ENCODE assay signal across 14 cellular contexts in genomic region chr2:195543063-195543462, GRCh38.
DNase-seq lines count a peak whose midpoint lies in the region; ATAC-seq and TF ChIP-seq lines count a peak whose summit lies in the region.
"Had no signal": no experiment of that assay in that cellular context is flagged by ENCODE, and none has a peak within 500 bp of the region (broad histone marks: within the 10 kb centered on the region; RNA-seq: fewer than 3 reads in every experiment).

No MANE protein-coding gene starts in this region.

- intact Hi-C loops in activated CD8-positive, alpha-beta T cell treated with anti-CD3 and anti-CD28 coated beads for 36 hours (cut with micrococcal nuclease), result no loop called here

- H3K27me3 Mint-ChIP-seq in stimulated activated naive CD8-positive, alpha-beta T cell treated with anti-CD3 and anti-CD28 coated beads, Interleukin-15, Interleukin-2, amounts not matched to agents 100 ng/mL and 50 ng/mL, for 24 hours, result no peaks in the 10 kb centered on the region
- no peaks in the 10 kb centered on the region for H3K27me3 Mint-ChIP-seq in activated CD8-positive, alpha-beta T cell treated with anti-CD3 and anti-CD28 coated beads for 36 hours
- H3K27me3 Mint-ChIP-seq in endothelial cell (ENCODE audit: unreplicated experiment), result no peaks in the 10 kb centered on the region

- peaks cover 12% of the 10 kb centered on the region for H3K9me3 Mint-ChIP-seq in stimulated activated naive CD8-positive, alpha-beta T cell treated with anti-CD3 and anti-CD28 coated beads, Interleukin-15, Interleukin-2, amounts not matched to agents 100 ng/mL and 50 ng/mL, for 24 hours
- H3K9me3 Mint-ChIP-seq in activated CD8-positive, alpha-beta T cell treated with anti-CD3 and anti-CD28 coated beads for 36 hours, result peaks cover 20% of the 10 kb centered on the region
- no peaks in the 10 kb centered on the region for H3K9me3 Mint-ChIP-seq in endothelial cell (ENCODE audit: unreplicated experiment)

- peak overlapping the region; percentile 14 for H3K4me3 Mint-ChIP-seq in stimulated activated naive CD8-positive, alpha-beta T cell treated with anti-CD3 and anti-CD28 coated beads, Interleukin-15, Interleukin-2, amounts not matched to agents 100 ng/mL and 50 ng/mL, for 24 hours
- H3K4me3 Mint-ChIP-seq in activated CD8-positive, alpha-beta T cell treated with anti-CD3 and anti-CD28 coated beads for 36 hours, result peak overlapping the region; percentile 2
- no peak overlapping the region for H3K4me3 Mint-ChIP-seq in endothelial cell (ENCODE audit: unreplicated experiment)

- POLR2A ChIA-PET in activated CD8-positive, alpha-beta T cell treated with anti-CD3 and anti-CD28 coated beads for 36 hours (lab: Charles Lee), result interaction anchor here (0.6 to 3.6 kb wide), 9 partner anchors 8 to 117 kb away, joined by 3 to 30 read pairs (median 3); partner anchors contain the start of gene SLC39A10

- no peak for DNase-seq in stimulated activated naive CD8-positive, alpha-beta T cell treated with anti-CD3 and anti-CD28 coated beads, Interleukin-15, Interleukin-2, amounts not matched to agents 100 U/mL and 50 U/mL, for 24 hours
- DNase-seq in NOMO-1 treated with dmso at 0.1 percent for 144 hours (lab: John Stamatoyannopoulos, UW; ENCODE audit: unreplicated experiment) (peak; percentile 49), SHP77 (lab: John Stamatoyannopoulos, UW) (no peak), amniotic stem cell (lab: John Stamatoyannopoulos, UW) (no peak), COLO829 (ENCODE audit: low spot score) (no peak), endothelial cell (ENCODE audit: low spot score) (no peak)
- no peak for DNase-seq in activated CD8-positive, alpha-beta T cell treated with anti-CD3 and anti-CD28 coated beads for 36 hours
- DNase-seq: glutamatergic neuron, KG1, NCI-H1694, NCI-H510A, nucleus accumbens had no signal

- H3K36me3 Mint-ChIP-seq in stimulated activated naive CD8-positive, alpha-beta T cell treated with anti-CD3 and anti-CD28 coated beads, Interleukin-15, Interleukin-2, amounts not matched to agents 100 ng/mL and 50 ng/mL, for 24 hours (ENCODE audit: low read depth), result peaks cover 8% of the 10 kb centered on the region
- peaks cover 24% of the 10 kb centered on the region for H3K36me3 Mint-ChIP-seq in activated CD8-positive, alpha-beta T cell treated with anti-CD3 and anti-CD28 coated beads for 36 hours (ENCODE audit: low read depth)
- H3K36me3 Mint-ChIP-seq in endothelial cell (ENCODE audit: low read depth, unreplicated experiment), result peaks cover 2% of the 10 kb centered on the region

- ATAC-seq in stimulated activated naive CD8-positive, alpha-beta T cell treated with anti-CD3 and anti-CD28 coated beads, Interleukin-15, Interleukin-2, amounts not matched to agents 100 U/mL and 50 U/mL, for 24 hours, result no peak
- no peak for ATAC-seq in activated CD8-positive, alpha-beta T cell treated with anti-CD3 and anti-CD28 coated beads for 36 hours
- ATAC-seq: HCT116 had no signal

- CTCF ChIA-PET in activated CD8-positive, alpha-beta T cell treated with anti-CD3 and anti-CD28 coated beads for 36 hours (lab: Charles Lee), result interaction anchor here (0.6 to 1.6 kb wide), 2 partner anchors 9 to 33 kb away, joined by 4 read pairs; no protein-coding TSS in a partner anchor

- peak overlapping the region; percentile 86 for H3K27ac Mint-ChIP-seq in stimulated activated naive CD8-positive, alpha-beta T cell treated with anti-CD3 and anti-CD28 coated beads, Interleukin-15, Interleukin-2, amounts not matched to agents 100 ng/mL and 50 ng/mL, for 24 hours
- H3K27ac Mint-ChIP-seq in activated CD8-positive, alpha-beta T cell treated with anti-CD3 and anti-CD28 coated beads for 36 hours, result peak overlapping the region; percentile 87
- no peak overlapping the region for H3K27ac Mint-ChIP-seq in endothelial cell (ENCODE audit: unreplicated experiment)

- TF ChIP-seq CTCF in activated CD8-positive, alpha-beta T cell treated with anti-CD3 and anti-CD28 coated beads for 36 hours (IDR thresholded peaks at IDR 0.05), result no peak
- no peak for TF ChIP-seq CTCF in endothelial cell (IDR thresholded peaks at IDR 0.05; ENCODE audit: unreplicated experiment)

- H3K4me1 Mint-ChIP-seq in stimulated activated naive CD8-positive, alpha-beta T cell treated with anti-CD3 and anti-CD28 coated beads, Interleukin-15, Interleukin-2, amounts not matched to agents 100 ng/mL and 50 ng/mL, for 24 hours (ENCODE audit: low read depth), result peaks cover 55% of the 10 kb centered on the region
- H3K4me1 Mint-ChIP-seq in activated CD8-positive, alpha-beta T cell treated with anti-CD3 and anti-CD28 coated beads for 36 hours (ENCODE audit: low read depth), result peaks cover 43% of the 10 kb centered on the region
- no peaks in the 10 kb centered on the region for H3K4me1 Mint-ChIP-seq in endothelial cell (ENCODE audit: unreplicated experiment)
